Comparison of ENCODE assay signal across 11 cellular contexts in genomic region chr6:26214826-26215199, GRCh38.
DNase-seq lines count a peak whose midpoint lies in the region; ATAC-seq and TF ChIP-seq lines count a peak whose summit lies in the region.
"Had no signal": no experiment of that assay in that cellular context is flagged by ENCODE, and none has a peak within 500 bp of the region (broad histone marks: within the 10 kb centered on the region; RNA-seq: fewer than 3 reads in every experiment).

No MANE protein-coding gene starts in this region.

- no peaks in the 10 kb centered on the region for H3K9me3 Mint-ChIP-seq in activated CD8-positive, alpha-beta T cell treated with anti-CD3 and anti-CD28 coated beads for 36 hours
- H3K9me3 Mint-ChIP-seq in activated CD8-positive, alpha-beta T cell treated with anti-CD3 and anti-CD28 coated beads, Interleukin-2, amount 10 ng/mL, durations not matched to agents 7 days and 5 days (ENCODE audit: insufficient read depth), result no peaks in the 10 kb centered on the region
- no peaks in the 10 kb centered on the region for H3K9me3 Mint-ChIP-seq in effector memory CD8-positive, alpha-beta T cell
- H3K9me3 Mint-ChIP-seq: activated T-cell treated with anti-CD3 and anti-CD28 coated beads, Interleukin-2, amount 50 U/mL, for 72 hours had no signal

- H3K27ac ChIP-seq in ovary, result no peak overlapping the region

- no peak for ATAC-seq in activated CD8-positive, alpha-beta T cell treated with anti-CD3 and anti-CD28 coated beads for 36 hours
- no peak for ATAC-seq in activated CD8-positive, alpha-beta T cell treated with anti-CD3 and anti-CD28 coated beads, Interleukin-2, amount 10 ng/mL, durations not matched to agents 7 days and 5 days
- ATAC-seq in effector memory CD8-positive, alpha-beta T cell (replicated peaks), result no peak
- ATAC-seq in GM21423 (IDR thresholded peaks at IDR 0.05; ENCODE audit: unreplicated experiment), result no peak

- H3K27me3 Mint-ChIP-seq in activated CD8-positive, alpha-beta T cell treated with anti-CD3 and anti-CD28 coated beads for 36 hours, result no peaks in the 10 kb centered on the region
- no peaks in the 10 kb centered on the region for H3K27me3 Mint-ChIP-seq in activated CD8-positive, alpha-beta T cell treated with anti-CD3 and anti-CD28 coated beads, Interleukin-2, amount 10 ng/mL, durations not matched to agents 7 days and 5 days (ENCODE audit: low read depth)
- H3K27me3 Mint-ChIP-seq in effector memory CD8-positive, alpha-beta T cell, result no peaks in the 10 kb centered on the region

- POLR2A ChIA-PET in activated CD8-positive, alpha-beta T cell treated with anti-CD3 and anti-CD28 coated beads for 36 hours (lab: Charles Lee), result interaction anchor here (0.9 to 27.2 kb wide), 15 partner anchors 9 to 924 kb away, joined by 3 to 883 read pairs (median 38); a partner anchor contains a TSS
- POLR2A ChIA-PET in activated CD8-positive, alpha-beta T cell treated with anti-CD3 and anti-CD28 coated beads, Interleukin-2, amount 10 ng/mL, durations not matched to agents 7 days and 5 days (lab: Charles Lee), result interaction anchor here (1.1 to 27.2 kb wide), 21 partner anchors 11 to 1678 kb away, joined by 3 to 2224 read pairs (median 55); a partner anchor contains a TSS

- intact Hi-C loops in activated CD8-positive, alpha-beta T cell treated with anti-CD3 and anti-CD28 coated beads for 36 hours (cut with micrococcal nuclease), result loop anchor here (5.0 kb wide), 1 partner anchor 57 kb away; a partner anchor contains a TSS
- intact Hi-C loops in ovary (cut with DNase I), result no loop called here

- peaks cover 11% of the 10 kb centered on the region for H3K4me1 Mint-ChIP-seq in activated CD8-positive, alpha-beta T cell treated with anti-CD3 and anti-CD28 coated beads for 36 hours (ENCODE audit: low read depth)
- H3K4me1 Mint-ChIP-seq in activated CD8-positive, alpha-beta T cell treated with anti-CD3 and anti-CD28 coated beads, Interleukin-2, amount 10 ng/mL, durations not matched to agents 7 days and 5 days (ENCODE audit: low read depth), result peaks cover 30% of the 10 kb centered on the region
- H3K4me1 Mint-ChIP-seq in effector memory CD8-positive, alpha-beta T cell (ENCODE audit: low read depth in 2 of 2), result no peaks in the 10 kb centered on the region

- peak overlapping the region; percentile 42 for H3K27ac Mint-ChIP-seq in activated CD8-positive, alpha-beta T cell treated with anti-CD3 and anti-CD28 coated beads for 36 hours
- H3K27ac Mint-ChIP-seq in activated CD8-positive, alpha-beta T cell treated with anti-CD3 and anti-CD28 coated beads, Interleukin-2, amount 10 ng/mL, durations not matched to agents 7 days and 5 days, result no peak overlapping the region
- H3K27ac Mint-ChIP-seq in effector memory CD8-positive, alpha-beta T cell, result no peak overlapping the region
- H3K27ac Mint-ChIP-seq: activated T-cell treated with anti-CD3 and anti-CD28 coated beads, Interleukin-2, amount 50 U/mL, for 72 hours had no signal

- no peak for DNase-seq in activated CD8-positive, alpha-beta T cell treated with anti-CD3 and anti-CD28 coated beads for 36 hours
- no peak for DNase-seq in activated CD8-positive, alpha-beta T cell treated with anti-CD3 and anti-CD28 coated beads, Interleukin-2, amount 10 ng/mL, durations not matched to agents 7 days and 5 days
- no peak for DNase-seq in NT2/D1 (ENCODE audit: low read depth, low spot score)
- DNase-seq in epithelial cell of esophagus (ENCODE audit: low read depth), result no peak
- peak; percentile 59 for DNase-seq in retina
- DNase-seq in ovary, result no peak
- no peak for DNase-seq in effector memory CD8-positive, alpha-beta T cell
- DNase-seq: NCI-H1092; stimulated activated CD4-positive, alpha-beta T cell treated with anti-CD3 and anti-CD28 coated beads, Interleukin-4, amount 100 ng/mL, for 4 hours had no signal

- H3K36me3 ChIP-seq in NT2/D1 (ENCODE audit: insufficient read depth, insufficient read length, low read length) (no peaks in the 10 kb centered on the region), ovary (no peaks in the 10 kb centered on the region)

- H3K4me1 ChIP-seq in NT2/D1 (ENCODE audit: insufficient read depth, insufficient read length) (peaks cover 2% of the 10 kb centered on the region), ovary (ENCODE audit: insufficient read depth) (peaks cover 6% of the 10 kb centered on the region)

- H3K36me3 Mint-ChIP-seq in activated CD8-positive, alpha-beta T cell treated with anti-CD3 and anti-CD28 coated beads for 36 hours (ENCODE audit: low read depth), result no peaks in the 10 kb centered on the region
- H3K36me3 Mint-ChIP-seq in activated CD8-positive, alpha-beta T cell treated with anti-CD3 and anti-CD28 coated beads, Interleukin-2, amount 10 ng/mL, durations not matched to agents 7 days and 5 days (ENCODE audit: low read depth), result no peaks in the 10 kb centered on the region
- no peaks in the 10 kb centered on the region for H3K36me3 Mint-ChIP-seq in effector memory CD8-positive, alpha-beta T cell (ENCODE audit: insufficient read depth)

- H3K9ac ChIP-seq in NT2/D1 (ENCODE audit: insufficient read length, low read depth), result peak overlapping the region; percentile 92

- H3K9me3 ChIP-seq in NT2/D1 (ENCODE audit: insufficient read depth, low read length) (no peaks in the 10 kb centered on the region), ovary (no peaks in the 10 kb centered on the region)

- H3K4me3 Mint-ChIP-seq in activated CD8-positive, alpha-beta T cell treated with anti-CD3 and anti-CD28 coated beads for 36 hours, result no peak overlapping the region
- no peak overlapping the region for H3K4me3 Mint-ChIP-seq in activated CD8-positive, alpha-beta T cell treated with anti-CD3 and anti-CD28 coated beads, Interleukin-2, amount 10 ng/mL, durations not matched to agents 7 days and 5 days
- H3K4me3 Mint-ChIP-seq in effector memory CD8-positive, alpha-beta T cell, result no peak overlapping the region

- 31 to 53% (median 34%) methylated on average over 14 of the region's 14 CpGs for WGBS in ovary, 3 donors

- no peaks in the 10 kb centered on the region for H3K27me3 ChIP-seq in NT2/D1 (ENCODE audit: insufficient read depth, insufficient read length)
- no peaks in the 10 kb centered on the region for H3K27me3 ChIP-seq in ovary

- TF ChIP-seq EP300 in ovary (IDR thresholded peaks at IDR 0.05), result no peak

- CTCF ChIA-PET in activated CD8-positive, alpha-beta T cell treated with anti-CD3 and anti-CD28 coated beads for 36 hours (lab: Charles Lee), result no interaction called here
- CTCF ChIA-PET in activated CD8-positive, alpha-beta T cell treated with anti-CD3 and anti-CD28 coated beads, Interleukin-2, amount 10 ng/mL, durations not matched to agents 7 days and 5 days (lab: Charles Lee), result interaction anchor here (1.3 to 2.9 kb wide), 4 partner anchors 13 to 91 kb away, joined by 3 to 13 read pairs (median 4); a partner anchor contains a TSS

- no peak for TF ChIP-seq CTCF in activated CD8-positive, alpha-beta T cell treated with anti-CD3 and anti-CD28 coated beads for 36 hours (IDR thresholded peaks at IDR 0.05)
- TF ChIP-seq CTCF in epithelial cell of esophagus (IDR thresholded peaks at IDR 0.05; ENCODE audit: insufficient read depth, low read depth, low read length, missing control alignments) (no peak), ovary (IDR thresholded peaks at IDR 0.05) (no peak)

- TF ChIP-seq POLR2A in ovary (IDR thresholded peaks at IDR 0.05), result no peak

- peak overlapping the region; percentile 79 for H3K4me3 ChIP-seq in NT2/D1 (ENCODE audit: insufficient read length, low read depth)
- H3K4me3 ChIP-seq in epithelial cell of esophagus (ENCODE audit: low read length), result peak overlapping the region; percentile 68
- H3K4me3 ChIP-seq in ovary, result no peak overlapping the region
